ENCODE assay signal across 18 cellular contexts in genomic region chr9:122031157-122031556, GRCh38.
DNase-seq lines count a peak whose midpoint lies in the region; ATAC-seq, FAIRE-seq and TF ChIP-seq lines count a peak whose summit lies in the region.
"Had no signal": no experiment of that assay in that cellular context is flagged by ENCODE, and none has a peak within 500 bp of the region (broad histone marks: within the 10 kb centered on the region; RNA-seq: fewer than 3 reads in every experiment).

No MANE protein-coding gene starts in this region.

- WGBS in neuronal stem cell (ENCODE audit: extremely low coverage in 2 of 2, insufficient read length in 2 of 2, insufficient replicate concordance in 1 of 2), 2 donors: no CpG with 5 or more reads among the region's 10 CpGs

- in situ Hi-C loops in ACHN (cut with HindIII; ENCODE audit: low pct_ligation_motif_present, low pct_unique_long_range_greater_than_20kb, low sequenced_read_pairs): no loop called here

- peaks cover 8% of the 10 kb centered on the region for H3K36me3 Mint-ChIP-seq in astrocyte (ENCODE audit: low read depth, unreplicated experiment)

- H3K36me3 ChIP-seq in astrocyte (ENCODE audit: insufficient read depth, low read length) (no peaks in the 10 kb centered on the region), neuronal stem cell (replicated peaks in 1 of 2; ENCODE audit: control insufficient read depth in 2 of 2, insufficient read depth in 2 of 2, low read length in 2 of 2) (no peaks in the 10 kb centered on the region)

- DNase-seq in ACHN (peak; percentile 34), astrocyte (ENCODE audit: low read depth) (no peak), left lobe of liver (ENCODE audit: low spot score) (peak; percentile 56), neuronal stem cell (ENCODE audit: low spot score) (no peak), activated gamma-delta T cell treated with Interleukin-2 at 50 U/mL for 16 hours (no peak), GM19240 (ENCODE audit: insufficient read length, low spot score) (no peak)
- DNase-seq: C1 segment of cervical spinal cord, H7, MV-4-11, NCI-H1694 treated with DMSO at 0.1 percent for 48 hours had no signal

- ATAC-seq in left lobe of liver (peak; percentile 77), GM19395 (IDR thresholded peaks at IDR 0.05; ENCODE audit: unreplicated experiment) (no peak), GM18909 (IDR thresholded peaks at IDR 0.05; ENCODE audit: poor library complexity, unreplicated experiment) (no peak)
- ATAC-seq: Panc1 had no signal

- no peak overlapping the region for H2AK5ac ChIP-seq in neuronal stem cell (ENCODE audit: low read depth, low read length)

- no peak overlapping the region for H3K4ac ChIP-seq in neuronal stem cell (ENCODE audit: low read length)

- H3K4me1 Mint-ChIP-seq in astrocyte (ENCODE audit: low read depth, unreplicated experiment): peaks cover 19% of the 10 kb centered on the region

- H3K27ac ChIP-seq in astrocyte (ENCODE audit: low read depth, low read length) (no peak overlapping the region), neuronal stem cell (replicated peaks; ENCODE audit: low read length) (no peak overlapping the region)
- H3K27ac ChIP-seq: KMS-11 had no signal

- no peak overlapping the region for H2BK15ac ChIP-seq in neuronal stem cell (ENCODE audit: low read length)

- H3K27me3 Mint-ChIP-seq in astrocyte (ENCODE audit: low read depth, unreplicated experiment): no peaks in the 10 kb centered on the region

- H2BK12ac ChIP-seq in neuronal stem cell (ENCODE audit: low read length): no peak overlapping the region

- H3K18ac ChIP-seq in neuronal stem cell (ENCODE audit: low read length): no peak overlapping the region

- no peaks in the 10 kb centered on the region for H3K27me3 ChIP-seq in astrocyte (ENCODE audit: insufficient read depth, low read length)
- H3K27me3 ChIP-seq in neuronal stem cell (ENCODE audit: control insufficient read depth in 3 of 3, insufficient read depth in 3 of 3, low read depth in 1 of 3, low read length in 3 of 3): no peaks in the 10 kb centered on the region

- H3K79me2 ChIP-seq in astrocyte (ENCODE audit: insufficient read depth, low read length): no peaks in the 10 kb centered on the region

- H3K9me3 Mint-ChIP-seq in astrocyte (ENCODE audit: unreplicated experiment): no peaks in the 10 kb centered on the region

- no peak overlapping the region for H3K4me2 ChIP-seq in astrocyte (ENCODE audit: low read length)
- no peak overlapping the region for H3K4me2 ChIP-seq in neuronal stem cell (ENCODE audit: insufficient read depth, low read length, poor library complexity, severe bottlenecking)
- H3K4me2 ChIP-seq: KMS-11 had no signal

- peak overlapping the region; percentile 11 for H4K91ac ChIP-seq in neuronal stem cell (ENCODE audit: low read depth, low read length, poor library complexity)

- no peaks in the 10 kb centered on the region for H3K79me1 ChIP-seq in neuronal stem cell (ENCODE audit: low read depth, low read length)

- no peak overlapping the region for H3K23ac ChIP-seq in neuronal stem cell (ENCODE audit: low read depth, low read length, poor library complexity)

- peak overlapping the region; percentile 59 for H3K27ac Mint-ChIP-seq in astrocyte (ENCODE audit: unreplicated experiment)

- no peaks in the 10 kb centered on the region for H4K20me1 ChIP-seq in astrocyte (ENCODE audit: insufficient read depth, low read length)

- H3K14ac ChIP-seq in neuronal stem cell (ENCODE audit: low read length): no peak overlapping the region

- no peak for FAIRE-seq in astrocyte (lab: Jason Lieb, UNC)
- FAIRE-seq: A204.1, D721Med, GM12891, GM18507 had no signal

- H3K9me3 ChIP-seq in astrocyte (ENCODE audit: insufficient read depth, low read depth, low read length) (no peaks in the 10 kb centered on the region), neuronal stem cell (replicated peaks in 1 of 2; ENCODE audit: control insufficient read depth in 2 of 2, insufficient read depth in 1 of 2, low read depth in 1 of 2, low read length in 2 of 2) (peaks cover 0 to 1% of the 10 kb centered on the region in 2 donors)

- H2AFZ ChIP-seq in astrocyte (ENCODE audit: low read depth, low read length) (no peak overlapping the region), neuronal stem cell (ENCODE audit: low read length) (no peak overlapping the region)

- H3K4me3 Mint-ChIP-seq in astrocyte (ENCODE audit: unreplicated experiment): no peak overlapping the region

- TF ChIP-seq CTCF in astrocyte (IDR thresholded peaks at IDR 0.05; ENCODE audit: insufficient read depth, low read depth, low read length): no peak

- H2BK120ac ChIP-seq in neuronal stem cell (ENCODE audit: low read depth, low read length): no peak overlapping the region

- H2BK5ac ChIP-seq in neuronal stem cell (ENCODE audit: low read length): no peak overlapping the region

- H3K4me1 ChIP-seq in astrocyte (ENCODE audit: insufficient read depth, low read length): no peaks in the 10 kb centered on the region
- no peaks in the 10 kb centered on the region for H3K4me1 ChIP-seq in neuronal stem cell (ENCODE audit: control insufficient read depth in 2 of 2, insufficient read depth in 1 of 2, low read depth in 1 of 2, low read length in 2 of 2)

- H4K8ac ChIP-seq in neuronal stem cell (ENCODE audit: low read depth, low read length): no peak overlapping the region

- H3K4me3 ChIP-seq in astrocyte (ENCODE audit: insufficient read depth, low read depth, low read length): no peak overlapping the region
- no peak overlapping the region for H3K4me3 ChIP-seq in neuronal stem cell (ENCODE audit: low read length in 2 of 2)

- H3K9ac ChIP-seq in astrocyte (ENCODE audit: low read length) (no peak overlapping the region), neuronal stem cell (ENCODE audit: low read depth, low read length, poor library complexity) (no peak overlapping the region)
- H3K9ac ChIP-seq: KMS-11 had no signal

Comparison
In these comparisons a context has a peak if more than half of its experiments do, and no peak if none do; other contexts are left out.
1. DNase-seq: peak in ACHN (single experiment) and left lobe of liver (single experiment); none in astrocyte (single experiment), neuronal stem cell (single experiment), activated gamma-delta T cell treated with Interleukin-2 at 50 U/mL for 16 hours (single experiment) and GM19240 (single experiment).